Comparison of ENCODE assay signal across 23 cellular contexts in genomic region chr14:71107921-71108320, GRCh38.
DNase-seq lines count a peak whose midpoint lies in the region; ATAC-seq, FAIRE-seq and TF ChIP-seq lines count a peak whose summit lies in the region.
"Had no signal": no experiment of that assay in that cellular context is flagged by ENCODE, and none has a peak within 500 bp of the region (broad histone marks: within the 10 kb centered on the region; RNA-seq: fewer than 3 reads in every experiment).

No MANE protein-coding gene starts in this region.

- ATAC-seq in IMR-90 (ENCODE audit: low read depth), result no peak
- no peak for ATAC-seq in stimulated activated memory B cell treated with anti-CD40 and anti-IgM and Interleukin-4, amounts not matched to agents 10 μg/mL and 1 μg/mL and 100 μg/mL, for 72 hours
- ATAC-seq in GM19452 (IDR thresholded peaks at IDR 0.05; ENCODE audit: unreplicated experiment), result no peak
- ATAC-seq in GM18870 (IDR thresholded peaks at IDR 0.05; ENCODE audit: unreplicated experiment), result no peak
- ATAC-seq: GM12878, PC-3 had no signal

- no peak overlapping the region for H3K4me3 Mint-ChIP-seq in activated T-cell treated with anti-CD3 and anti-CD28 coated beads, Interleukin-2, amount 50 U/mL, for 24 hours
- H3K4me3 Mint-ChIP-seq in astrocyte (ENCODE audit: unreplicated experiment), result no peak overlapping the region
- no peak overlapping the region for H3K4me3 Mint-ChIP-seq in stimulated activated memory B cell treated with anti-CD40 and anti-IgM and Interleukin-4, amounts not matched to agents 10 μg/mL and 1 μg/mL and 100 μg/mL, for 72 hours
- H3K4me3 Mint-ChIP-seq: CD4-positive, alpha-beta memory T cell; H9 had no signal

- no peak overlapping the region for H3K4me2 ChIP-seq in IMR-90 (ENCODE audit: low read depth, low read length)
- H3K4me2 ChIP-seq in astrocyte (ENCODE audit: low read length), result no peak overlapping the region

- H4K91ac ChIP-seq in IMR-90 (ENCODE audit: insufficient read depth, low read depth, low read length), result no peak overlapping the region

- no peak for TF ChIP-seq RAD21 in IMR-90 (IDR thresholded peaks at IDR 0.05; ENCODE audit: low read length)

- peak overlapping the region; percentile 45 for H2BK5ac ChIP-seq in IMR-90 (ENCODE audit: low read depth, low read length, poor library complexity, severe bottlenecking)

- H3K27ac ChIP-seq in IMR-90 (ENCODE audit: insufficient read depth, low read length) (no peak overlapping the region), astrocyte (ENCODE audit: low read depth, low read length) (no peak overlapping the region)

- peaks cover 89% of the 10 kb centered on the region for H3K36me3 Mint-ChIP-seq in activated T-cell treated with anti-CD3 and anti-CD28 coated beads, Interleukin-2, amount 50 U/mL, for 24 hours (ENCODE audit: low read depth)
- peaks cover 19% of the 10 kb centered on the region for H3K36me3 Mint-ChIP-seq in astrocyte (ENCODE audit: low read depth, unreplicated experiment)
- peaks cover 32% of the 10 kb centered on the region for H3K36me3 Mint-ChIP-seq in stimulated activated memory B cell treated with anti-CD40 and anti-IgM and Interleukin-4, amounts not matched to agents 10 μg/mL and 1 μg/mL and 100 μg/mL, for 72 hours

- no TSS peak for BruUV-seq in IMR-90 (replicated peaks; lab: Mats Ljungman, UMichigan)

- H2AK9ac ChIP-seq in IMR-90 (replicated peaks; ENCODE audit: low read depth, low read length, poor library complexity), result no peak overlapping the region

- no peak overlapping the region for H3K18ac ChIP-seq in IMR-90 (ENCODE audit: low read depth, low read length)

- H2BK120ac ChIP-seq in IMR-90 (ENCODE audit: low read depth, low read length), result no peak overlapping the region

- FAIRE-seq in astrocyte (lab: Jason Lieb, UNC), result no peak
- FAIRE-seq: GM12878 had no signal

- H3K9ac ChIP-seq in IMR-90 (ENCODE audit: low read depth, low read length), result no peak overlapping the region
- H3K9ac ChIP-seq in astrocyte (ENCODE audit: low read length), result no peak overlapping the region

- H2AFZ ChIP-seq in IMR-90 (replicated peaks; ENCODE audit: low read length, poor library complexity) (no peak overlapping the region), astrocyte (ENCODE audit: low read depth, low read length) (no peak overlapping the region)

- no peak overlapping the region for H4K5ac ChIP-seq in IMR-90 (ENCODE audit: low read depth, low read length)

- TF ChIP-seq CTCF in IMR-90 (conservative IDR thresholded peaks at IDR 0.05; ENCODE audit: low read depth, low read length) (no peak), astrocyte (IDR thresholded peaks at IDR 0.05; ENCODE audit: insufficient read depth, low read depth, low read length) (no peak)

- H3K14ac ChIP-seq in IMR-90 (replicated peaks; ENCODE audit: low read depth, low read length), result peak overlapping the region; percentile 72; the same call in 1 of the 2 replicates

- H4K8ac ChIP-seq in IMR-90 (ENCODE audit: low read depth in 2 of 2, low read length in 2 of 2), result no peak overlapping the region

- no peaks in the 10 kb centered on the region for H3K27me3 ChIP-seq in IMR-90 (ENCODE audit: control insufficient read depth, insufficient read depth, low read length)
- H3K27me3 ChIP-seq in astrocyte (ENCODE audit: insufficient read depth, low read length), result no peaks in the 10 kb centered on the region
- H3K27me3 ChIP-seq: BE2C had no signal

- dilution Hi-C loops in IMR-90 (cut with HindIII; ENCODE audit: low sequenced_read_pairs, unreplicated experiment), result no loop called here

- peak overlapping the region; percentile 8; the same call in 1 of the 2 replicates for H2AK5ac ChIP-seq in IMR-90 (ENCODE audit: low read depth, low read length)

- peaks cover 7% of the 10 kb centered on the region for H3K4me1 Mint-ChIP-seq in activated T-cell treated with anti-CD3 and anti-CD28 coated beads, Interleukin-2, amount 50 U/mL, for 24 hours (ENCODE audit: low read depth)
- peaks cover 15% of the 10 kb centered on the region for H3K4me1 Mint-ChIP-seq in astrocyte (ENCODE audit: low read depth, unreplicated experiment)
- no peaks in the 10 kb centered on the region for H3K4me1 Mint-ChIP-seq in stimulated activated memory B cell treated with anti-CD40 and anti-IgM and Interleukin-4, amounts not matched to agents 10 μg/mL and 1 μg/mL and 100 μg/mL, for 72 hours
- H3K4me1 Mint-ChIP-seq: H9 had no signal

- no peak for DNase-seq in activated T-cell treated with anti-CD3 and anti-CD28 coated beads, Interleukin-2, amount 50 U/mL, for 24 hours
- DNase-seq in activated T-cell treated with anti-CD3 and anti-CD28 coated beads, Interleukin-2, amount 50 U/mL, for 1 hour, result no peak
- DNase-seq in IMR-90 (no peak), astrocyte (ENCODE audit: low read depth) (no peak)
- DNase-seq: BE2C; CD4-positive, alpha-beta memory T cell; DMS53; EL; H9; Kasumi-1; MM.1S; NCI-H1092; NCI-H1436 treated with DMSO at 0.1 percent for 48 hours; NCI-H2029 treated with DMSO at 0.1 percent for 48 hours; NCI-H2171; NCI-H526; PC-3; RPMI8226; SHP77 treated with DMSO at 0.1 percent for 48 hours had no signal

- no peaks in the 10 kb centered on the region for H4K20me1 ChIP-seq in IMR-90 (ENCODE audit: insufficient read depth, low read length)
- no peaks in the 10 kb centered on the region for H4K20me1 ChIP-seq in astrocyte (ENCODE audit: insufficient read depth, low read length)

- peaks cover 4% of the 10 kb centered on the region for H3K9me1 ChIP-seq in IMR-90 (ENCODE audit: insufficient read depth, low read length)

- 0 out of 2 replicates have a peak overlapping the region, but pooled peaks have one; percentile 77 for H2BK20ac ChIP-seq in IMR-90 (ENCODE audit: low read depth, low read length)

- peaks cover 13 to 24% of the 10 kb centered on the region in 2 experiments for H3K79me1 ChIP-seq in IMR-90 (ENCODE audit: low read depth in 1 of 2, low read length in 2 of 2)

- H3K23ac ChIP-seq in IMR-90 (ENCODE audit: low read depth, low read length), result peak overlapping the region; percentile 74; the same call in 1 of the 2 replicates

- H3K4me3 ChIP-seq in IMR-90 (ENCODE audit: insufficient read depth, low read depth, low read length), result no peak overlapping the region
- no peak overlapping the region for H3K4me3 ChIP-seq in astrocyte (ENCODE audit: insufficient read depth, low read depth, low read length)
- H3K4me3 ChIP-seq: GM12878 had no signal

- no peak overlapping the region; the same call in 1 of the 2 replicates for H3K4ac ChIP-seq in IMR-90 (ENCODE audit: low read depth, low read length)

- no peak overlapping the region for H3K56ac ChIP-seq in IMR-90 (ENCODE audit: extremely low read depth, insufficient read depth, low read length)

- no CpG with 5 or more reads among the region's 2 CpGs for WGBS in IMR-90 (ENCODE audit: extremely low coverage in 2 of 2, insufficient read length in 1 of 2), 2 experiments

- H3K4me1 ChIP-seq in IMR-90 (ENCODE audit: control insufficient read depth, insufficient read depth, low read length), result peaks cover 13% of the 10 kb centered on the region
- H3K4me1 ChIP-seq in astrocyte (ENCODE audit: insufficient read depth, low read length), result no peaks in the 10 kb centered on the region
- H3K4me1 ChIP-seq: BE2C had no signal

- intact Hi-C loops in IMR-90 (cut with micrococcal nuclease), result loop anchor here (10.0 kb wide), 1 partner anchor 747 kb away; no protein-coding TSS in a partner anchor

- H3K9me3 ChIP-seq in IMR-90 (ENCODE audit: control insufficient read depth, insufficient read depth, low read length), result no peaks in the 10 kb centered on the region
- no peaks in the 10 kb centered on the region for H3K9me3 ChIP-seq in astrocyte (ENCODE audit: insufficient read depth, low read depth, low read length)
- H3K9me3 ChIP-seq: BE2C had no signal

- H3K9me3 Mint-ChIP-seq in activated T-cell treated with anti-CD3 and anti-CD28 coated beads, Interleukin-2, amount 50 U/mL, for 24 hours, result no peaks in the 10 kb centered on the region
- H3K9me3 Mint-ChIP-seq in astrocyte (ENCODE audit: unreplicated experiment), result no peaks in the 10 kb centered on the region
- no peaks in the 10 kb centered on the region for H3K9me3 Mint-ChIP-seq in stimulated activated memory B cell treated with anti-CD40 and anti-IgM and Interleukin-4, amounts not matched to agents 10 μg/mL and 1 μg/mL and 100 μg/mL, for 72 hours
- H3K9me3 Mint-ChIP-seq: CD4-positive, alpha-beta memory T cell; H9 had no signal

- no peak overlapping the region for H2BK15ac ChIP-seq in IMR-90 (ENCODE audit: low read depth, low read length)

- peaks cover 21% of the 10 kb centered on the region for H3K36me3 ChIP-seq in IMR-90 (ENCODE audit: control insufficient read depth, insufficient read depth, low read length)
- H3K36me3 ChIP-seq in astrocyte (ENCODE audit: insufficient read depth, low read length), result peaks cover 28% of the 10 kb centered on the region

- H3K27ac Mint-ChIP-seq in activated T-cell treated with anti-CD3 and anti-CD28 coated beads, Interleukin-2, amount 50 U/mL, for 24 hours, result peak overlapping the region; percentile 84
- H3K27ac Mint-ChIP-seq in astrocyte (ENCODE audit: unreplicated experiment), result peak overlapping the region; percentile 65
- peak overlapping the region; percentile 42 for H3K27ac Mint-ChIP-seq in stimulated activated memory B cell treated with anti-CD40 and anti-IgM and Interleukin-4, amounts not matched to agents 10 μg/mL and 1 μg/mL and 100 μg/mL, for 72 hours

- no peaks in the 10 kb centered on the region for H3K27me3 Mint-ChIP-seq in activated T-cell treated with anti-CD3 and anti-CD28 coated beads, Interleukin-2, amount 50 U/mL, for 24 hours
- no peaks in the 10 kb centered on the region for H3K27me3 Mint-ChIP-seq in astrocyte (ENCODE audit: low read depth, unreplicated experiment)
- no peaks in the 10 kb centered on the region for H3K27me3 Mint-ChIP-seq in stimulated activated memory B cell treated with anti-CD40 and anti-IgM and Interleukin-4, amounts not matched to agents 10 μg/mL and 1 μg/mL and 100 μg/mL, for 72 hours
- H3K27me3 Mint-ChIP-seq: CD4-positive, alpha-beta memory T cell had no signal

- CTCF ChIA-PET in IMR-90 (lab: Yijun Ruan, JAX), result no interaction called here

- no peak for TF ChIP-seq POLR2A in IMR-90 (IDR thresholded peaks at IDR 0.05; ENCODE audit: low read depth, low read length)

- in situ Hi-C loops in IMR-90 (cut with MboI; ENCODE audit: low sequenced_read_pairs), result no loop called here

- POLR2A ChIA-PET in IMR-90 (lab: Charles Lee; ENCODE audit: unreplicated experiment), result interaction anchor here (0.5 kb wide), 1 partner anchor 307 kb away, joined by 3 read pairs; no protein-coding TSS in a partner anchor

- no peaks in the 10 kb centered on the region for H3K79me2 ChIP-seq in astrocyte (ENCODE audit: insufficient read depth, low read length)

TF ChIP-seq in IMR-90, 13 proteins besides CTCF, POLR2A, EP300 and RAD21 (continues in another document):
- no peak for TF ChIP-seq FOS (IDR thresholded peaks at IDR 0.05; ENCODE audit: low read depth, low read length)
- TF ChIP-seq RFX5 (IDR thresholded peaks at IDR 0.05; ENCODE audit: low read depth, low read length), result no peak
- TF ChIP-seq NFE2L2 (IDR thresholded peaks at IDR 0.05; ENCODE audit: low read depth, low read length), result no peak
- TF ChIP-seq BHLHE40 (IDR thresholded peaks at IDR 0.05; ENCODE audit: low read depth, low read length), result no peak
